Comparison of ENCODE assay signal across 16 cellular contexts in the genomic region with DNA sequence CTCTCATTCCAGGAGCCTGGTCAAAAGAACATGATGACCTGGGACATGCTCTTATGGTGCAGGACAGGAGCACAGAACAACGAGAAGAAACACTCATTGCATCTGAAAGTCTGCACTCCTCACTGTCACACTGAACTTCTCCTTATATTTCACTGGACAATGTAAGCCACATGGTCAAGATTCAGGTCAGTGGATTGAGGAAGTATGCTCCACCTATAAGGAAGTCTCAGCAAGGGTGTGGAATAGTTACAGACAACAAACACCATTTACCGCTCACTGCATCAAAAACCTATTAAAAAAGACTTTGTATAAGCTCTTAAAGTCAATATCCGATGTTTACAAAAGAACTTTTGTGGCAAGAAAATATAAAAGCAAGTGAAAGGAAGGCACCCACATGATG.
DNase-seq lines count a peak whose midpoint lies in the region; ATAC-seq and TF ChIP-seq lines count a peak whose summit lies in the region.
"Had no signal": no experiment of that assay in that cellular context is flagged by ENCODE, and none has a peak within 500 bp of the region (broad histone marks: within the 10 kb centered on the region; RNA-seq: fewer than 3 reads in every experiment).

No MANE protein-coding gene starts in this region.

- H3F3A ChIP-seq in Loucy (ENCODE audit: low read depth), result no peaks in the 10 kb centered on the region

- no peaks in the 10 kb centered on the region for H3K36me3 ChIP-seq in Loucy (ENCODE audit: insufficient read depth, low read length)
- H3K36me3 ChIP-seq: HAP-1 had no signal

- H3K79me2 ChIP-seq in Loucy (ENCODE audit: insufficient read depth, low read length), result no peaks in the 10 kb centered on the region

- H3K4me2 ChIP-seq in Loucy (ENCODE audit: low read depth, low read length, poor library complexity, severe bottlenecking), result no peak overlapping the region

- H3K27ac Mint-ChIP-seq in stimulated activated memory B cell treated with anti-CD40 and anti-IgM and Interleukin-4, amounts not matched to agents 10 μg/mL and 1 μg/mL and 100 μg/mL, for 72 hours, result no peak overlapping the region
- H3K27ac Mint-ChIP-seq: CD4-positive, alpha-beta memory T cell; HFFc6 had no signal

- no peaks in the 10 kb centered on the region for H3K27me3 ChIP-seq in Loucy (ENCODE audit: insufficient read depth, low read length, poor library complexity, severe bottlenecking)

- no peaks in the 10 kb centered on the region for H3K9me3 ChIP-seq in Loucy (ENCODE audit: insufficient read depth, low read depth, low read length)
- H3K9me3 ChIP-seq: HAP-1 had no signal

- no peak overlapping the region for H3K4me3 Mint-ChIP-seq in stimulated activated memory B cell treated with anti-CD40 and anti-IgM and Interleukin-4, amounts not matched to agents 10 μg/mL and 1 μg/mL and 100 μg/mL, for 72 hours
- H3K4me3 Mint-ChIP-seq: CD4-positive, alpha-beta memory T cell; HFFc6 had no signal

- intact Hi-C loops in left colon (cut with DNase I, micrococcal nuclease), result no loop called here

- ATAC-seq in left colon, result peak; percentile 94
- ATAC-seq in stimulated activated memory B cell treated with anti-CD40 and anti-IgM and Interleukin-4, amounts not matched to agents 10 μg/mL and 1 μg/mL and 100 μg/mL, for 72 hours, result peak; percentile 20
- no peak for ATAC-seq in GM19397 (IDR thresholded peaks at IDR 0.05; ENCODE audit: unreplicated experiment)

- no peaks in the 10 kb centered on the region for H3K27me3 Mint-ChIP-seq in stimulated activated memory B cell treated with anti-CD40 and anti-IgM and Interleukin-4, amounts not matched to agents 10 μg/mL and 1 μg/mL and 100 μg/mL, for 72 hours
- H3K27me3 Mint-ChIP-seq: CD4-positive, alpha-beta memory T cell had no signal

- peaks cover 3% of the 10 kb centered on the region for H3K9me3 Mint-ChIP-seq in stimulated activated memory B cell treated with anti-CD40 and anti-IgM and Interleukin-4, amounts not matched to agents 10 μg/mL and 1 μg/mL and 100 μg/mL, for 72 hours

- H3K9ac ChIP-seq in Loucy (ENCODE audit: low read depth, low read length, poor library complexity, severe bottlenecking), result no peak overlapping the region

- H3K36me3 Mint-ChIP-seq in stimulated activated memory B cell treated with anti-CD40 and anti-IgM and Interleukin-4, amounts not matched to agents 10 μg/mL and 1 μg/mL and 100 μg/mL, for 72 hours, result no peaks in the 10 kb centered on the region
- H3K36me3 Mint-ChIP-seq: CD4-positive, alpha-beta memory T cell had no signal

- H4K20me1 ChIP-seq in Loucy (ENCODE audit: insufficient read depth, low read length, poor library complexity, severe bottlenecking), result no peaks in the 10 kb centered on the region

- H3K9me2 ChIP-seq in Loucy (replicated peaks; ENCODE audit: low read depth, low read length), result no peaks in the 10 kb centered on the region

- H3K4me1 Mint-ChIP-seq in stimulated activated memory B cell treated with anti-CD40 and anti-IgM and Interleukin-4, amounts not matched to agents 10 μg/mL and 1 μg/mL and 100 μg/mL, for 72 hours, result no peaks in the 10 kb centered on the region
- H3K4me1 Mint-ChIP-seq: CD4-positive, alpha-beta memory T cell had no signal

- H2AFZ ChIP-seq in Loucy (ENCODE audit: low read length), result peak overlapping the region; percentile 19; the same call in 1 of the 2 replicates

- peak; percentile 15 for DNase-seq in OCI-M1 (lab: John Stamatoyannopoulos, UW)
- no peak for DNase-seq in left colon
- no peak for DNase-seq in NCI-H345 treated with DMSO at 0.1 percent for 48 hours (lab: John Stamatoyannopoulos, UW; ENCODE audit: unreplicated experiment)
- DNase-seq in DMS53 treated with DMSO at 0.1 percent for 48 hours (lab: John Stamatoyannopoulos, UW; ENCODE audit: unreplicated experiment), result no peak
- DNase-seq: C1 segment of cervical spinal cord; Calu3; CD4-positive, alpha-beta memory T cell; COR-L47; DMS53; DND-41; GOT3; HFFc6 had no signal

- no peak for TF ChIP-seq CTCF in Loucy (conservative IDR thresholded peaks at IDR 0.05; ENCODE audit: low read length)

- H3K4me3 ChIP-seq in Loucy (ENCODE audit: low read length, poor library complexity, severe bottlenecking), result no peak overlapping the region
- H3K4me3 ChIP-seq: HAP-1 had no signal

- no peaks in the 10 kb centered on the region for H3K4me1 ChIP-seq in Loucy (ENCODE audit: insufficient read depth, low read length, poor library complexity, severe bottlenecking)
- H3K4me1 ChIP-seq: HAP-1 had no signal
